8 cellular contexts compared by ENCODE assay signal in genomic region chr14:69612014-69612758, GRCh38. TPM values are rescaled to one million over a fixed set of nuclear protein-coding genes. Genes with fewer than 3 reads are reported as not detected.
DNase-seq lines count a peak whose midpoint lies in the region; ATAC-seq, FAIRE-seq and TF ChIP-seq lines count a peak whose summit lies in the region.

No MANE protein-coding gene starts in this region.

- no peak overlapping the region for H4K5ac ChIP-seq in H1 (ENCODE audit: insufficient read length, low read depth, low read length)

- no peaks in the 10 kb centered on the region for H3K79me1 ChIP-seq in H1 (ENCODE audit: low read depth, low read length)
- peaks cover 12% of the 10 kb centered on the region for H3K79me1 ChIP-seq in mesenchymal stem cell (replicated peaks; ENCODE audit: low read length, poor library complexity, severe bottlenecking)

- H3K9me3 Mint-ChIP-seq in Calu3 (ENCODE audit: low read depth, unreplicated experiment): no peaks in the 10 kb centered on the region

- peak overlapping the region; percentile 94 for H3K27ac Mint-ChIP-seq in Calu3 (ENCODE audit: unreplicated experiment)

- H2BK12ac ChIP-seq in H1 (ENCODE audit: low read depth, low read length): no peak overlapping the region
- peak overlapping the region; percentile 18 to 37 for H2BK12ac ChIP-seq in mesenchymal stem cell (ENCODE audit: low read length in 2 of 2)

- H2BK120ac ChIP-seq in H1 (replicated peaks; ENCODE audit: low read depth, low read length) (no peak overlapping the region), mesenchymal stem cell (ENCODE audit: low read depth, low read length) (peak overlapping the region; percentile 57)

- no peak overlapping the region for H4K8ac ChIP-seq in H1 (ENCODE audit: extremely low read depth, insufficient read depth, low read length)
- H4K8ac ChIP-seq in mesenchymal stem cell (ENCODE audit: low read length): peak overlapping the region; percentile 47

- no peak overlapping the region for H2BK5ac ChIP-seq in H1 (ENCODE audit: low read depth, low read length)
- peak overlapping the region; percentile 90 for H2BK5ac ChIP-seq in mesenchymal stem cell (ENCODE audit: low read depth, low read length, poor library complexity, severe bottlenecking)

- H3K4me3 Mint-ChIP-seq in Calu3 (ENCODE audit: low read depth, unreplicated experiment): peak overlapping the region; percentile 96

- H3K4me3 ChIP-seq in MM.1S (ENCODE audit: low read length) (peak overlapping the region; percentile 76), H1 (ENCODE audit: extremely low read depth in 1 of 4, insufficient read depth in 2 of 4, low read depth in 3 of 4, low read length in 4 of 4) (peak overlapping the region; percentile 47 to 80 (median 60)), mesenchymal stem cell (ENCODE audit: insufficient read depth in 1 of 2, low read depth in 1 of 2, low read length in 2 of 2) (peak overlapping the region; percentile 85 to 92)

- H4K91ac ChIP-seq in H1 (replicated peaks; ENCODE audit: insufficient read length, low read length) (no peak overlapping the region), mesenchymal stem cell (ENCODE audit: low read length) (peak overlapping the region; percentile 64)

- WGBS in H1 (ENCODE audit: extremely low coverage in 1 of 2, insufficient coverage in 1 of 2, insufficient read length in 1 of 2, insufficient replicate concordance in 2 of 2, low coverage in 1 of 2, low lambda C conversion rate in 2 of 2, missing lambda C conversion rate in 1 of 2), 2 experiments: 1% methylated on average over 46 of the region's 47 CpGs; no CpG with 5 or more reads in 1 of the 2 experiments
- 5% methylated on average over 31 of the region's 47 CpGs for WGBS in mesenchymal stem cell

- H2BK15ac ChIP-seq in H1 (ENCODE audit: low read length) (no peak overlapping the region), mesenchymal stem cell (ENCODE audit: low read depth, poor library complexity, severe bottlenecking) (peak overlapping the region; percentile 21)

- H3F3A ChIP-seq in MM.1S (ENCODE audit: insufficient read depth, low read length): peaks cover 31% of the 10 kb centered on the region; the same call in 1 of the 2 replicates

- no peak overlapping the region for H2BK20ac ChIP-seq in H1 (ENCODE audit: low read length)

- no TSS peak for BruUV-seq in Calu3 (replicated peaks; lab: Mats Ljungman, UMichigan)

- H3K56ac ChIP-seq in H1 (replicated peaks; ENCODE audit: insufficient read length, low read depth, low read length): no peak overlapping the region

- H3K27me3 Mint-ChIP-seq in Calu3 (ENCODE audit: unreplicated experiment): no peaks in the 10 kb centered on the region

- CTCF ChIA-PET in Calu3 (lab: Charles Lee): interaction anchor here (0.8 to 0.9 kb wide), 2 partner anchors 46 to 93 kb away, joined by 3 to 4 read pairs; no protein-coding TSS in a partner anchor
- CTCF ChIA-PET in H1 (lab: Charles Lee; ENCODE audit: partially characterized antibody): interaction anchor here (0.6 to 6.9 kb wide), 11 partner anchors 8 to 912 kb away, joined by 3 to 31 read pairs (median 3); no protein-coding TSS in a partner anchor

- H3K14ac ChIP-seq in H1 (ENCODE audit: insufficient read length) (no peak overlapping the region), mesenchymal stem cell (ENCODE audit: low read length in 2 of 2) (peak overlapping the region in 1 of 2 experiments; percentile 98)

- peak overlapping the region; percentile 80 for H3K4me2 ChIP-seq in MM.1S (ENCODE audit: low read depth, low read length)
- H3K4me2 ChIP-seq in H1 (ENCODE audit: insufficient read depth in 1 of 2, low read depth in 2 of 2, low read length in 2 of 2): peak overlapping the region; percentile 85 to 92
- H3K4me2 ChIP-seq in mesenchymal stem cell (ENCODE audit: low read length, poor library complexity, severe bottlenecking): peak overlapping the region; percentile 81

- no peaks in the 10 kb centered on the region for H3K9me3 ChIP-seq in MM.1S (replicated peaks; ENCODE audit: insufficient read depth, low read length)
- H3K9me3 ChIP-seq in H1 (ENCODE audit: insufficient read depth in 2 of 2, low read depth in 1 of 2, low read length in 1 of 2): no peaks in the 10 kb centered on the region
- no peaks in the 10 kb centered on the region for H3K9me3 ChIP-seq in mesenchymal stem cell (ENCODE audit: control insufficient read depth, low read length)

- H3K23me2 ChIP-seq in H1 (ENCODE audit: low read depth, low read length): peaks cover 13% of the 10 kb centered on the region; the same call in 1 of the 2 replicates

- H2AK5ac ChIP-seq in H1 (ENCODE audit: low read depth, low read length) (no peak overlapping the region), mesenchymal stem cell (ENCODE audit: low read length, severe bottlenecking) (no peak overlapping the region)

- H2AFZ ChIP-seq in MM.1S (ENCODE audit: low read length) (no peak overlapping the region), H1 (ENCODE audit: low read length) (0 out of 2 replicates have a peak overlapping the region, but pooled peaks have one; percentile 27), mesenchymal stem cell (ENCODE audit: low read depth, low read length) (peak overlapping the region; percentile 83)

- peak overlapping the region; percentile 14; the same call in 1 of the 2 replicates for H3K18ac ChIP-seq in H1 (ENCODE audit: extremely low read depth, low read length)
- peak overlapping the region; percentile 89 to 90 for H3K18ac ChIP-seq in mesenchymal stem cell (ENCODE audit: low read depth in 1 of 2, low read length in 2 of 2)

- peak overlapping the region; percentile 95 for H3K27ac ChIP-seq in MM.1S (ENCODE audit: low read length)
- no peak overlapping the region for H3K27ac ChIP-seq in H1 (ENCODE audit: low read depth, low read length)
- H3K27ac ChIP-seq in mesenchymal stem cell (ENCODE audit: low read length, poor library complexity, severe bottlenecking): peak overlapping the region; percentile 59
- H3K27ac ChIP-seq in substantia nigra (ENCODE audit: low read depth, low read length, poor library complexity, severe bottlenecking): peak overlapping the region; percentile 86

- intact Hi-C loops in Calu3 (cut with micrococcal nuclease; ENCODE audit: unreplicated experiment): loop anchor here (1.0 kb wide), 1 partner anchor 8 kb away; no protein-coding TSS in a partner anchor

- no peaks in the 10 kb centered on the region for H3K36me3 ChIP-seq in MM.1S (replicated peaks; ENCODE audit: insufficient read depth, low read length)
- no peaks in the 10 kb centered on the region for H3K36me3 ChIP-seq in H1 (ENCODE audit: control insufficient read depth in 2 of 4, insufficient read depth in 4 of 4, low read length in 3 of 4)
- no peaks in the 10 kb centered on the region for H3K36me3 ChIP-seq in mesenchymal stem cell (ENCODE audit: control insufficient read depth in 1 of 2, insufficient read depth in 2 of 2, low read depth in 1 of 2, low read length in 2 of 2)

- ATAC-seq in GM21737 (IDR thresholded peaks at IDR 0.05; ENCODE audit: unreplicated experiment): peak; percentile 21

- H3K79me2 ChIP-seq in MM.1S (ENCODE audit: low read length) (peaks cover 45% of the 10 kb centered on the region), H1 (ENCODE audit: control insufficient read depth in 1 of 2, insufficient read depth in 2 of 2, low read length in 2 of 2) (0 out of 4 replicates have a peak, but pooled peaks cover 0 to 5% of the 10 kb centered on the region in 2 experiments)

- no peaks in the 10 kb centered on the region for H4K20me1 ChIP-seq in MM.1S (ENCODE audit: insufficient read depth, low read length)
- H4K20me1 ChIP-seq in H1 (replicated peaks in 1 of 2; ENCODE audit: control insufficient read depth in 1 of 2, insufficient read depth in 2 of 2, low read length in 2 of 2): no peaks in the 10 kb centered on the region

- TF ChIP-seq EP300 in H1 (IDR thresholded peaks at IDR 0.05; ENCODE audit: borderline replicate concordance in 1 of 2, low read depth in 2 of 2, low read length in 2 of 2): no peak

- FAIRE-seq in H1 (lab: Jason Lieb, UNC): no peak

- no peaks in the 10 kb centered on the region for H3K27me3 ChIP-seq in MM.1S (replicated peaks; ENCODE audit: insufficient read depth, low read length)
- H3K27me3 ChIP-seq in H1 (replicated peaks in 1 of 4; ENCODE audit: control insufficient read depth in 3 of 4, extremely low read depth in 1 of 4, insufficient read depth in 3 of 4, low read length in 3 of 4): peaks cover 0 to 3% (median 0%) of the 10 kb centered on the region in 4 experiments; a peak in 1 of 7 replicates
- H3K27me3 ChIP-seq in mesenchymal stem cell (ENCODE audit: control insufficient read depth in 1 of 2, insufficient read depth in 1 of 2, low read length in 2 of 2): no peaks in the 10 kb centered on the region

- H3K4me1 ChIP-seq in MM.1S (ENCODE audit: low read length) (peaks cover 25% of the 10 kb centered on the region), H1 (replicated peaks in 1 of 4; ENCODE audit: control insufficient read depth in 3 of 4, insufficient read depth in 4 of 4, low read length in 3 of 4) (peaks cover 2 to 15% (median 5%) of the 10 kb centered on the region in 4 experiments; a peak in 5 of 7 replicates), mesenchymal stem cell (ENCODE audit: control insufficient read depth, insufficient read depth, low read depth, low read length) (peaks cover 15% of the 10 kb centered on the region)

- TF ChIP-seq POLR2A in H1 (IDR thresholded peaks at IDR 0.05; ENCODE audit: control extremely low read depth in 1 of 2, low read depth in 2 of 2, low read length in 2 of 2): no peak

- TF ChIP-seq RAD21 in H1 (IDR thresholded peaks at IDR 0.05 in 1 of 2, conservative IDR thresholded peaks at IDR 0.05 in 1 of 2; ENCODE audit: low read depth in 2 of 2, low read length in 2 of 2): no peak

- DNase-seq in Calu3: peak; percentile 26
- DNase-seq in MM.1S: peak; percentile 24
- peak; percentile 62 for DNase-seq in activated CD4-positive, alpha-beta T cell treated with anti-CD3 and anti-CD28 coated beads for 48 hours
- DNase-seq in H1 (ENCODE audit: low read depth in 1 of 2, low spot score in 2 of 2): no peak
- peak; percentile 54 for DNase-seq in mesenchymal stem cell
- DNase-seq in substantia nigra (lab: John Stamatoyannopoulos, UW): peak in 18 of 49 donors; percentile 6 to 60 (median 34)
- DNase-seq in GM20000 (ENCODE audit: low spot score): no peak

- H3K9ac ChIP-seq in MM.1S (ENCODE audit: low read length) (peak overlapping the region; percentile 75), H1 (replicated peaks in 1 of 4; ENCODE audit: extremely low read depth in 1 of 4, low read depth in 3 of 4, low read length in 3 of 4) (peak overlapping the region in 3 of 4 experiments; percentile 16 to 87 (median 46); a peak in 3 of 7 replicates), mesenchymal stem cell (ENCODE audit: low read length) (peak overlapping the region; percentile 89)

- H3K9me2 ChIP-seq in MM.1S (replicated peaks; ENCODE audit: insufficient read depth, low read length): no peaks in the 10 kb centered on the region

- POLR2A ChIA-PET in H1 (lab: Charles Lee; ENCODE audit: partially characterized antibody): interaction anchor here (0.8 to 3.1 kb wide), 6 partner anchors 20 to 164 kb away, joined by 3 to 18 read pairs (median 3); partner anchors contain the start of gene SRSF5

- H3K4ac ChIP-seq in H1 (replicated peaks; ENCODE audit: insufficient read length, low read depth, low read length) (no peak overlapping the region), mesenchymal stem cell (ENCODE audit: low read depth in 1 of 2, low read length in 2 of 2) (peak overlapping the region in 1 of 2 experiments; percentile 91)

- no peak for TF ChIP-seq CTCF in Calu3 (IDR thresholded peaks at IDR 0.05; ENCODE audit: unreplicated experiment)
- TF ChIP-seq CTCF in MM.1S (IDR thresholded peaks at IDR 0.05; ENCODE audit: low read length): no peak
- TF ChIP-seq CTCF in H1 (IDR thresholded peaks at IDR 0.05; ENCODE audit: control extremely low read depth in 1 of 3, insufficient read depth in 1 of 3, low read depth in 1 of 3, low read length in 3 of 3): no peak
- TF ChIP-seq CTCF in GM20000 (IDR thresholded peaks at IDR 0.05; ENCODE audit: extremely low read depth, missing control alignments): no peak

- peaks cover 17% of the 10 kb centered on the region for H3K36me3 Mint-ChIP-seq in Calu3 (ENCODE audit: insufficient read depth, unreplicated experiment)

- no peak overlapping the region for H3K23ac ChIP-seq in H1 (ENCODE audit: insufficient read length)
- H3K23ac ChIP-seq in mesenchymal stem cell (ENCODE audit: low read length in 2 of 2): peak overlapping the region in 1 of 2 experiments; percentile 59

- H3K4me1 Mint-ChIP-seq in Calu3 (ENCODE audit: low read depth, unreplicated experiment): peaks cover 48% of the 10 kb centered on the region

RNA-seq across cellular contexts. Expression of gene SUSD6, which starts 0.8 kb away (rescaled TPM):
- 44.7 and 45.5 TPM in 2 replicates for total RNA-seq in Calu3 (2022)
- total RNA-seq in H1 (2021; fragmentation: NEBNext Ultra II Directional; extraction: Animal tissue kit (Norgen Biotek cat#: 25700)): 3.8 and 5.1 TPM in 2 replicates
- polyA plus RNA-seq in H1 (2011; rRNA removed): 2.9 and 3.0 TPM in 2 replicates
- polyA plus RNA-seq in H1 (2011; cell fraction: cytosol; rRNA removed): 2.6 TPM
- 6.3 TPM for polyA plus RNA-seq in H1 (2011; cell fraction: nucleus; rRNA removed)
- polyA plus RNA-seq in H1 (2012, experiment 1 of 2): 3.2 to 5.3 TPM (median 4.4 TPM) in 4 replicates
- 3.6 TPM for polyA plus RNA-seq in H1 (2012, experiment 2 of 2)
- 2.8 TPM for polyA plus RNA-seq in H1 (2013, experiment 1 of 2)
- polyA plus RNA-seq in H1 (2013, experiment 2 of 2): 3.2 TPM
- 4.4 and 5.8 TPM in 2 replicates for polyA minus RNA-seq in H1 (2011; rRNA and poly(A)+ RNA removed)
- polyA minus RNA-seq in H1 (2011; cell fraction: cytosol; rRNA and poly(A)+ RNA removed): 4.8 TPM
- 5.9 TPM for polyA minus RNA-seq in H1 (2011; cell fraction: nucleus; rRNA and poly(A)+ RNA removed)
- polyA plus RNA-seq in mesenchymal stem cell (2013, experiment 1 of 2): 8.9 TPM
- polyA plus RNA-seq in mesenchymal stem cell (2013, experiment 2 of 2): 9.1 TPM

RNA-seq across cellular contexts. Expression of gene CCDC177, which starts 37.5 kb away (rescaled TPM):
- not detected in 2 replicates for total RNA-seq in Calu3 (2022)
- 2.8 and 2.9 TPM in 2 replicates for total RNA-seq in H1 (2021; fragmentation: NEBNext Ultra II Directional; extraction: Animal tissue kit (Norgen Biotek cat#: 25700))
- polyA plus RNA-seq in H1 (2011; rRNA removed): 0.62 and 1.4 TPM in 2 replicates
- 0.93 TPM for polyA plus RNA-seq in H1 (2011; cell fraction: cytosol; rRNA removed)
- polyA plus RNA-seq in H1 (2011; cell fraction: nucleus; rRNA removed): 2.1 TPM
- 2.0 to 2.3 TPM (median 2.1 TPM) in 4 replicates for polyA plus RNA-seq in H1 (2012, experiment 1 of 2)
- polyA plus RNA-seq in H1 (2012, experiment 2 of 2): 1.7 TPM
- 1.4 TPM for polyA plus RNA-seq in H1 (2013, experiment 1 of 2)
- 1.2 TPM for polyA plus RNA-seq in H1 (2013, experiment 2 of 2)
- polyA minus RNA-seq in H1 (2011; rRNA and poly(A)+ RNA removed): 1.8 and 2.2 TPM in 2 replicates
- polyA minus RNA-seq in H1 (2011; cell fraction: cytosol; rRNA and poly(A)+ RNA removed): 1.9 TPM
- polyA minus RNA-seq in H1 (2011; cell fraction: nucleus; rRNA and poly(A)+ RNA removed): 6.2 TPM
- polyA plus RNA-seq in mesenchymal stem cell (2013, experiment 1 of 2): not detected
- not detected for polyA plus RNA-seq in mesenchymal stem cell (2013, experiment 2 of 2)

Comparison
In these comparisons a context has a peak if more than half of its experiments do, and no peak if none do; other contexts are left out.
1. DNase-seq: peak in Calu3 (single experiment), MM.1S (single experiment), activated CD4-positive, alpha-beta T cell treated with anti-CD3 and anti-CD28 coated beads for 48 hours (single experiment) and mesenchymal stem cell (single experiment); none in H1 (0 of 2) and GM20000 (single experiment).
2. Peak in every context shown above with its lines, with median percentiles within 50 percentile points of each other: H3K4me2 ChIP-seq, H3K4me3 ChIP-seq and H3K9ac ChIP-seq.